ENCODE assay signal across 12 cellular contexts in the genomic region with DNA sequence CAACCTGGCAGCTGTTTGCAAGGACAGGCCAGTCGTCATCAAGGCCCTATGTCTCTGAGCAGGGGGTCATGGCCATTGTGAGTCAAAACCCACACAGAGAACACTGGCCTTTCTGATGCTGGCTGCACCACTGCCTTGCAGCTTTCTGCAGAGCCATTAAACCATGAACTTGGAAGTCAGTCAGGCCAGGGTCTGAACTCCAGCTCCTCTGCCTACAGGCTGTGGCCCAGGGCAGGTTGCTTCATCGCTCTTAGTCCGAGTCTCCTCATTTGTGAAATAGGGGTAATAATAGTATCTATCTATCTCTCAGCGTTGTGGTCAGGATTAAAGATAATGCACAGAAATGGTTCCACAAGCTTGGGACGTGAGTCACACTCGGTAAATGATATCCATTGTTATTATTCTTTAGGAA. TPM values are rescaled to one million over a fixed set of nuclear protein-coding genes. Genes with fewer than 3 reads are reported as not detected.
DNase-seq lines count a peak whose midpoint lies in the region; ATAC-seq and TF ChIP-seq lines count a peak whose summit lies in the region.
"Had no signal": no experiment of that assay in that cellular context is flagged by ENCODE, and none has a peak within 500 bp of the region (broad histone marks: within the 10 kb centered on the region; RNA-seq: fewer than 3 reads in every experiment).

No MANE protein-coding gene starts in this region.

- peak overlapping the region; percentile 71 for H3K27ac ChIP-seq in foreskin keratinocyte
- H3K27ac ChIP-seq: uterus had no signal

- H3K4me1 ChIP-seq in foreskin keratinocyte, result peaks cover 49% of the 10 kb centered on the region
- H3K4me1 ChIP-seq: uterus had no signal

- no peak for ATAC-seq in activated T-cell treated with anti-CD3 and anti-CD28 coated beads, Interleukin-2, amount 50 U/mL, for 72 hours (replicated peaks in 1 of 2)
- ATAC-seq in SK-N-SH treated with all-trans-retinoic acid at 6 μM for 48 hours, result peak; percentile 81
- ATAC-seq in foreskin keratinocyte, result peak; percentile 49
- no peak for ATAC-seq in GM19328 (IDR thresholded peaks at IDR 0.05; ENCODE audit: unreplicated experiment)

- no peak for TF ChIP-seq CTCF in foreskin keratinocyte (conservative IDR thresholded peaks at IDR 0.05)

- DNase-seq in activated T-cell treated with anti-CD3 and anti-CD28 coated beads, Interleukin-2, amount 50 U/mL, for 72 hours, result no peak
- no peak for DNase-seq in activated T-cell treated with anti-CD3 and anti-CD28 coated beads, Interleukin-2, amount 50 U/mL, for 48 hours
- DNase-seq in foreskin keratinocyte (peak; percentile 74 to 89), stromal cell of bone marrow (ENCODE audit: low read depth) (peak; percentile 6), activated gamma-delta T cell treated with Interleukin-2 at 50 U/mL for 16 hours (no peak), GDM1 (lab: John Stamatoyannopoulos, UW) (no peak)
- DNase-seq: activated effector memory CD4-positive, alpha-beta T cell treated with anti-CD3 and anti-CD28 coated beads, Interleukin-2, amount 50 U/mL, for 16 hours; NCI-H345; stimulated activated CD4-positive, alpha-beta T cell treated with anti-CD3 and anti-CD28 coated beads, Interleukin-2, amount 100 ng/mL, for 48 hours; uterus had no signal

- peaks cover 47% of the 10 kb centered on the region for H3K4me1 Mint-ChIP-seq in activated T-cell treated with anti-CD3 and anti-CD28 coated beads, Interleukin-2, amount 50 U/mL, for 72 hours (ENCODE audit: low read depth)

- no peaks in the 10 kb centered on the region for H3K27me3 Mint-ChIP-seq in activated T-cell treated with anti-CD3 and anti-CD28 coated beads, Interleukin-2, amount 50 U/mL, for 72 hours (ENCODE audit: low read depth)

- peaks cover 17 to 30% of the 10 kb centered on the region in 2 donors for H3K36me3 Mint-ChIP-seq in activated T-cell treated with anti-CD3 and anti-CD28 coated beads, Interleukin-2, amount 50 U/mL, for 72 hours (ENCODE audit: insufficient read depth in 2 of 2)

- no peaks in the 10 kb centered on the region for H3K27me3 ChIP-seq in foreskin keratinocyte
- H3K27me3 ChIP-seq: uterus had no signal

- H3K4me3 Mint-ChIP-seq in activated T-cell treated with anti-CD3 and anti-CD28 coated beads, Interleukin-2, amount 50 U/mL, for 72 hours, result no peak overlapping the region

- peak overlapping the region; percentile 6 for H3K27ac Mint-ChIP-seq in activated T-cell treated with anti-CD3 and anti-CD28 coated beads, Interleukin-2, amount 50 U/mL, for 72 hours

- peaks cover 11 to 15% of the 10 kb centered on the region in 2 donors for H3K9me3 Mint-ChIP-seq in activated T-cell treated with anti-CD3 and anti-CD28 coated beads, Interleukin-2, amount 50 U/mL, for 72 hours

TF ChIP-seq in SK-N-SH treated with all-trans-retinoic acid at 6 μM for 48 hours, 23 proteins besides CTCF, POLR2A, EP300 and RAD21:
- TF ChIP-seq, protein P1, sequence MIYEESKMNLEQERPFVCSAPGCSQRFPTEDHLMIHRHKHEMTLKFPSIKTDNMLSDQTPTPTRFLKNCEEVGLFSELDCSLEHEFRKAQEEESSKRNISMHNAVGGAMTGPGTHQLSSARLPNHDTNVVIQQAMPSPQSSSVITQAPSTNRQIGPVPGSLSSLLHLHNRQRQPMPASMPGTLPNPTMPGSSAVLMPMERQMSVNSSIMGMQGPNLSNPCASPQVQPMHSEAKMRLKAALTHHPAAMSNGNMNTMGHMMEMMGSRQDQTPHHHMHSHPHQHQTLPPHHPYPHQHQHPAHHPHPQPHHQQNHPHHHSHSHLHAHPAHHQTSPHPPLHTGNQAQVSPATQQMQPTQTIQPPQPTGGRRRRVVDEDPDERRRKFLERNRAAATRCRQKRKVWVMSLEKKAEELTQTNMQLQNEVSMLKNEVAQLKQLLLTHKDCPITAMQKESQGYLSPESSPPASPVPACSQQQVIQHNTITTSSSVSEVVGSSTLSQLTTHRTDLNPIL (CRISPR knock-in tag; IDR thresholded peaks at IDR 0.05; ENCODE audit: low read depth), result no peak
- no peak for TF ChIP-seq SNAI2 (CRISPR knock-in tag; IDR thresholded peaks at IDR 0.05)
- TF ChIP-seq ISL1 (CRISPR knock-in tag; IDR thresholded peaks at IDR 0.05), result 0 out of 2 replicates have a peak, but pooled peaks have one; percentile 43

RNA-seq across cellular contexts. Expression of a gene that starts 35.8 kb away (rescaled TPM):
- total RNA-seq in activated T-cell treated with anti-CD3 and anti-CD28 coated beads, Interleukin-2, amount 50 U/mL, for 72 hours, result 10 to 100 TPM; 22.8 to 29.2 TPM
- total RNA-seq in foreskin keratinocyte, result 0.71 and 0.78 TPM in 2 replicates
- 0.90 and 0.93 TPM in 2 replicates for polyA plus RNA-seq in foreskin keratinocyte

Comparison
In these comparisons a context has a peak if more than half of its experiments do, and no peak if none do; other contexts are left out.
1. ATAC-seq: peak in SK-N-SH treated with all-trans-retinoic acid at 6 μM for 48 hours (single experiment) and foreskin keratinocyte (single experiment); none in activated T-cell treated with anti-CD3 and anti-CD28 coated beads, Interleukin-2, amount 50 U/mL, for 72 hours (0 of 2) and GM19328 (single experiment).
2. DNase-seq: peak in foreskin keratinocyte (2 of 2) and stromal cell of bone marrow (single experiment); none in activated T-cell treated with anti-CD3 and anti-CD28 coated beads, Interleukin-2, amount 50 U/mL, for 72 hours (0 of 2), activated T-cell treated with anti-CD3 and anti-CD28 coated beads, Interleukin-2, amount 50 U/mL, for 48 hours (0 of 2), activated gamma-delta T cell treated with Interleukin-2 at 50 U/mL for 16 hours (single experiment) and GDM1 (single experiment).
3. RNA of a gene that starts 35.8 kb away (total RNA-seq): 22.8 to 29.2 TPM in activated T-cell treated with anti-CD3 and anti-CD28 coated beads, Interleukin-2, amount 50 U/mL, for 72 hours; 0.71 to 0.78 TPM in foreskin keratinocyte; every median in the first group is over 10 times any median in the second.